ENCODE assay signal across 9 cellular contexts in genomic region chr19:56405062-56405461, GRCh38. TPM values are rescaled to one million over a fixed set of nuclear protein-coding genes. Genes with fewer than 3 reads are reported as not detected.
DNase-seq lines count a peak whose midpoint lies in the region; ATAC-seq and TF ChIP-seq lines count a peak whose summit lies in the region.
"Had no signal": no experiment of that assay in that cellular context is flagged by ENCODE, and none has a peak within 500 bp of the region (broad histone marks: within the 10 kb centered on the region; RNA-seq: fewer than 3 reads in every experiment).

No MANE protein-coding gene starts in this region.

- H3F3A ChIP-seq in DOHH2 (ENCODE audit: control insufficient read depth, insufficient read depth) = no peaks in the 10 kb centered on the region

- H3K27me3 ChIP-seq in DOHH2 (ENCODE audit: control insufficient read depth, low read length) (no peaks in the 10 kb centered on the region), OCI-LY3 (ENCODE audit: low read depth, low read length) (no peaks in the 10 kb centered on the region), ectodermal cell (ENCODE audit: control insufficient read depth, insufficient read depth, low read length, poor library complexity, severe bottlenecking) (no peaks in the 10 kb centered on the region), neuron (ENCODE audit: insufficient read depth, low read length) (no peaks in the 10 kb centered on the region)

- H3K9ac ChIP-seq in OCI-LY3 (ENCODE audit: low read length) = no peak overlapping the region

- WGBS in ectodermal cell, 2 experiments = 91 to 93% methylated on average over 4 of the region's 4 CpGs

- H3K4me1 ChIP-seq in DOHH2 (ENCODE audit: control insufficient read depth, low read length) = peaks cover 13% of the 10 kb centered on the region
- H3K4me1 ChIP-seq in OCI-LY3 (ENCODE audit: low read length) = peaks cover 14% of the 10 kb centered on the region
- H3K4me1 ChIP-seq in ectodermal cell (ENCODE audit: control insufficient read depth, insufficient read depth, low read length) = no peaks in the 10 kb centered on the region
- peaks cover 7% of the 10 kb centered on the region for H3K4me1 ChIP-seq in neuron (ENCODE audit: insufficient read depth, low read length)

- DNase-seq in NCI-H2029 (lab: John Stamatoyannopoulos, UW) (no peak), A172 (ENCODE audit: low spot score) (no peak), NCI-H2107 treated with DMSO at 0.1 percent for 48 hours (lab: John Stamatoyannopoulos, UW; ENCODE audit: unreplicated experiment) (no peak)
- DNase-seq: activated gamma-delta T cell treated with Interleukin-2 at 50 U/mL for 16 hours had no signal

- peaks cover 63% of the 10 kb centered on the region for H3K9me3 ChIP-seq in DOHH2 (ENCODE audit: control insufficient read depth, insufficient read depth, low read length)
- H3K9me3 ChIP-seq in OCI-LY3 (ENCODE audit: insufficient read depth, low read length) = peaks cover 58% of the 10 kb centered on the region
- H3K9me3 ChIP-seq in ectodermal cell (ENCODE audit: control insufficient read depth, low read length) = no peaks in the 10 kb centered on the region
- H3K9me3 ChIP-seq in neuron (ENCODE audit: low read length) = peaks cover 44% of the 10 kb centered on the region

- H3K4me3 ChIP-seq in DOHH2 (ENCODE audit: low read length) = peak overlapping the region; percentile 85
- H3K4me3 ChIP-seq in OCI-LY3 (ENCODE audit: low read length) = peak overlapping the region; percentile 90
- H3K4me3 ChIP-seq in ectodermal cell (ENCODE audit: insufficient read depth, low read depth, low read length) = peak overlapping the region; percentile 75
- H3K4me3 ChIP-seq in neuron (ENCODE audit: low read length) = peak overlapping the region; percentile 59

- H3K36me3 ChIP-seq in DOHH2 (ENCODE audit: control insufficient read depth, low read length) (peaks cover 5% of the 10 kb centered on the region), OCI-LY3 (replicated peaks; ENCODE audit: low read depth, low read length) (peaks cover 69% of the 10 kb centered on the region), ectodermal cell (ENCODE audit: control insufficient read depth, insufficient read depth, low read length) (peaks cover 27% of the 10 kb centered on the region), neuron (ENCODE audit: insufficient read depth, low read length) (peaks cover 31% of the 10 kb centered on the region)

- peak overlapping the region; percentile 88 for H3K4me2 ChIP-seq in DOHH2 (ENCODE audit: low read length)
- peak overlapping the region; percentile 91 for H3K4me2 ChIP-seq in OCI-LY3 (ENCODE audit: low read length)

- H3K79me2 ChIP-seq in DOHH2 (ENCODE audit: control insufficient read depth, low read length) (no peaks in the 10 kb centered on the region), OCI-LY3 (ENCODE audit: low read length) (peaks cover 20% of the 10 kb centered on the region)

- H3K27ac ChIP-seq in DOHH2 (ENCODE audit: low read depth, low read length) (no peak overlapping the region), OCI-LY3 (ENCODE audit: low read length) (no peak overlapping the region), ectodermal cell (ENCODE audit: insufficient read depth, low read depth, low read length, poor library complexity, severe bottlenecking) (no peak overlapping the region)

- ATAC-seq in GM21447 (IDR thresholded peaks at IDR 0.05; ENCODE audit: unreplicated experiment) = no peak

- no peaks in the 10 kb centered on the region for H3K9me2 ChIP-seq in DOHH2 (replicated peaks; ENCODE audit: control insufficient read depth, low read length)

- TF ChIP-seq CTCF in DOHH2 (IDR thresholded peaks at IDR 0.05; ENCODE audit: low read depth, low read length, poor library complexity, severe bottlenecking) (no peak), OCI-LY3 (IDR thresholded peaks at IDR 0.05; ENCODE audit: low read depth, low read length) (no peak)

- H2AFZ ChIP-seq in OCI-LY3 (ENCODE audit: low read depth, low read length) (no peak overlapping the region), neuron (ENCODE audit: low read depth, low read length) (no peak overlapping the region)

- no peaks in the 10 kb centered on the region for H4K20me1 ChIP-seq in DOHH2 (ENCODE audit: control insufficient read depth, insufficient read depth, low read depth, low read length)
- no peaks in the 10 kb centered on the region for H4K20me1 ChIP-seq in OCI-LY3 (ENCODE audit: insufficient read depth, low read length)

RNA-seq across cellular contexts. Expression of gene ZNF583, which starts 0.9 kb away (rescaled TPM):
- 5.3 TPM for polyA plus RNA-seq in ectodermal cell (2013, experiment 1 of 4)
- 5.4 TPM for polyA plus RNA-seq in ectodermal cell (2013, experiment 2 of 4)
- 4.4 TPM for polyA plus RNA-seq in ectodermal cell (2013, experiment 3 of 4)
- 5.4 TPM for polyA plus RNA-seq in ectodermal cell (2013, experiment 4 of 4)
- 11.5 and 14.0 TPM in 2 replicates for total RNA-seq in A172 (2014; rRNA removed; shearing (Covaris generic))

RNA-seq across cellular contexts. Expression of gene ZNF582, which starts 11.7 kb away (rescaled TPM):
- polyA plus RNA-seq in ectodermal cell (2013, experiment 1 of 4) = 7.6 TPM
- polyA plus RNA-seq in ectodermal cell (2013, experiment 2 of 4) = 9.2 TPM
- 5.6 TPM for polyA plus RNA-seq in ectodermal cell (2013, experiment 3 of 4)
- polyA plus RNA-seq in ectodermal cell (2013, experiment 4 of 4) = 6.2 TPM
- 0.31 and 1.5 TPM in 2 replicates for total RNA-seq in A172 (2014; rRNA removed; shearing (Covaris generic))
